In the genomic region with DNA sequence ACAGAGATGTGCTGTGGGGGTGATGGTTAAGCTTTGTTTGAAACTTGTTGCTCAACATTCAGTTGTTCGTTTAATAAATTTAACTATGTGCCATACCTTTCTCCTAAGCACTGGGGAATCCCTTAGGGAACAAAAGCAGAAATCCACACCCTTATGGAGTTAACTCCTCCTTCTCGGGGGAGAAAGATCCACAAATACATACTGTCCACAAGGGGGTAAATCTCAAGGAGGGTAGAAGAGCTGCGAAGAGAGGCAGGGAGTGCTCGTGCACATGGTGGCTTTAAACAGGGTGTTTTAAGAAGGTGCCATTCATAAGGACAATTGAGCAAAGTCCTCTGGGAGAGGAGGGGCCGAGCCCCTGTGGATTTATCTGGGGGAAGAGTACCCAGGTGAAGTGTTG, we compare ENCODE assay signal across 5 cellular contexts.
DNase-seq lines count a peak whose midpoint lies in the region; ATAC-seq, FAIRE-seq and TF ChIP-seq lines count a peak whose summit lies in the region.
"Not testable (repeated sequence)": the region's sequence is repeated elsewhere in the genome, so short reads cannot be mapped to it uniquely, and the experiment has no call there.

No MANE protein-coding gene starts in this region.

- H3K4ac ChIP-seq in H1 (replicated peaks; ENCODE audit: insufficient read length, low read depth, low read length), result not testable (repeated sequence)

- not testable (repeated sequence) for H2BK20ac ChIP-seq in H1 (ENCODE audit: low read length)

- H2AFZ ChIP-seq in H1 (ENCODE audit: low read length), result not testable (repeated sequence)

- H4K91ac ChIP-seq in H1 (replicated peaks; ENCODE audit: insufficient read length, low read length), result not testable (repeated sequence)

- H2BK15ac ChIP-seq in H1 (ENCODE audit: low read length), result not testable (repeated sequence)

- H3K36me3 ChIP-seq in H1 (ENCODE audit: control insufficient read depth in 2 of 4, insufficient read depth in 4 of 4, low read length in 3 of 4), result not testable (repeated sequence)

- H3K27me3 ChIP-seq in H1 (replicated peaks in 1 of 4; ENCODE audit: control insufficient read depth in 3 of 4, extremely low read depth in 1 of 4, insufficient read depth in 3 of 4, low read length in 3 of 4), result not testable (repeated sequence)

- DNase-seq in GM18507 (ENCODE audit: extremely low spot score, insufficient read length, low read depth); H54 (ENCODE audit: insufficient read length, low spot score); WTC11 (ENCODE audit: low spot score); H1 (ENCODE audit: low read depth in 1 of 2, low spot score in 2 of 2); neural crest cell (ENCODE audit: low read depth, low spot score): not testable (repeated sequence)

- H3K79me1 ChIP-seq in H1 (ENCODE audit: low read depth, low read length), result not testable (repeated sequence)

- not testable (repeated sequence) for H3K4me3 Mint-ChIP-seq in WTC11, neural crest cell

- CTCF ChIA-PET in WTC11 (lab: Charles Lee); H1 (lab: Charles Lee; ENCODE audit: partially characterized antibody): not testable (repeated sequence)

- H3K27ac Mint-ChIP-seq in WTC11, result not testable (repeated sequence)
- peak overlapping the region; percentile 67 for H3K27ac Mint-ChIP-seq in neural crest cell (ENCODE audit: unreplicated experiment)

- not testable (repeated sequence) for H3K27ac ChIP-seq in H1 (ENCODE audit: low read depth, low read length)

- not testable (repeated sequence) for TF ChIP-seq EP300 in H1 (IDR thresholded peaks at IDR 0.05; ENCODE audit: borderline replicate concordance in 1 of 2, low read depth in 2 of 2, low read length in 2 of 2)

- not testable (repeated sequence) for H3K56ac ChIP-seq in H1 (replicated peaks; ENCODE audit: insufficient read length, low read depth, low read length)

- H3K36me3 Mint-ChIP-seq in WTC11; neural crest cell (ENCODE audit: low read depth): not testable (repeated sequence)

- H3K9ac ChIP-seq in H1 (replicated peaks in 1 of 4; ENCODE audit: extremely low read depth in 1 of 4, low read depth in 3 of 4, low read length in 3 of 4), result not testable (repeated sequence)

- 100% methylated on average over 1 of the region's 5 CpGs; no CpG with 5 or more reads in 1 of the 2 experiments for WGBS in H1 (ENCODE audit: extremely low coverage in 1 of 2, insufficient coverage in 1 of 2, insufficient read length in 1 of 2, insufficient replicate concordance in 2 of 2, low coverage in 1 of 2, low lambda C conversion rate in 2 of 2, missing lambda C conversion rate in 1 of 2), 2 experiments

- TF ChIP-seq POLR2A in H54 (IDR thresholded peaks at IDR 0.05; ENCODE audit: low read depth, low read length); H1 (IDR thresholded peaks at IDR 0.05; ENCODE audit: control extremely low read depth in 1 of 2, low read depth in 2 of 2, low read length in 2 of 2): not testable (repeated sequence)

- H4K8ac ChIP-seq in H1 (ENCODE audit: extremely low read depth, insufficient read depth, low read length), result not testable (repeated sequence)

- not testable (repeated sequence) for H3K4me3 ChIP-seq in H1 (ENCODE audit: extremely low read depth in 1 of 4, insufficient read depth in 2 of 4, low read depth in 3 of 4, low read length in 4 of 4)

- peak; percentile 31 for FAIRE-seq in GM18507 (lab: Jason Lieb, UNC)
- peak; percentile 65 for FAIRE-seq in H54 (lab: Jason Lieb, UNC)
- FAIRE-seq in H1 (lab: Jason Lieb, UNC), result peak; percentile 100

- not testable (repeated sequence) for H3K9me3 ChIP-seq in H1 (ENCODE audit: insufficient read depth in 2 of 2, low read depth in 1 of 2, low read length in 1 of 2)

- not testable (repeated sequence) for H3K14ac ChIP-seq in H1 (ENCODE audit: insufficient read length)

- H3K4me2 ChIP-seq in H1 (ENCODE audit: insufficient read depth in 1 of 2, low read depth in 2 of 2, low read length in 2 of 2), result not testable (repeated sequence)

- H3K18ac ChIP-seq in H1 (ENCODE audit: extremely low read depth, low read length), result not testable (repeated sequence)

- H3K79me2 ChIP-seq in H1 (ENCODE audit: control insufficient read depth in 1 of 2, insufficient read depth in 2 of 2, low read length in 2 of 2), result not testable (repeated sequence)

- peak; percentile 79 for ATAC-seq in WTC11

- not testable (repeated sequence) for H3K4me1 ChIP-seq in H1 (replicated peaks in 1 of 4; ENCODE audit: control insufficient read depth in 3 of 4, insufficient read depth in 4 of 4, low read length in 3 of 4)

- H4K5ac ChIP-seq in H1 (ENCODE audit: insufficient read length, low read depth, low read length), result not testable (repeated sequence)

- TF ChIP-seq CTCF in WTC11 (IDR thresholded peaks at IDR 0.05); H1 (IDR thresholded peaks at IDR 0.05; ENCODE audit: control extremely low read depth in 1 of 3, insufficient read depth in 1 of 3, low read depth in 1 of 3, low read length in 3 of 3); neural crest cell (conservative IDR thresholded peaks at IDR 0.05): not testable (repeated sequence)

- not testable (repeated sequence) for H3K23ac ChIP-seq in H1 (ENCODE audit: insufficient read length)

- H2AK5ac ChIP-seq in H1 (ENCODE audit: low read depth, low read length), result not testable (repeated sequence)

- not testable (repeated sequence) for H3K27me3 Mint-ChIP-seq in WTC11 (ENCODE audit: low read depth); neural crest cell (ENCODE audit: low read depth)

- H2BK120ac ChIP-seq in H1 (replicated peaks; ENCODE audit: low read depth, low read length), result not testable (repeated sequence)

- not testable (repeated sequence) for H2BK5ac ChIP-seq in H1 (ENCODE audit: low read depth, low read length)

- not testable (repeated sequence) for H3K23me2 ChIP-seq in H1 (ENCODE audit: low read depth, low read length)

- H4K20me1 ChIP-seq in H1 (replicated peaks in 1 of 2; ENCODE audit: control insufficient read depth in 1 of 2, insufficient read depth in 2 of 2, low read length in 2 of 2), result not testable (repeated sequence)

- not testable (repeated sequence) for H2BK12ac ChIP-seq in H1 (ENCODE audit: low read depth, low read length)

- H3K9me3 Mint-ChIP-seq in WTC11, neural crest cell: not testable (repeated sequence)

- POLR2A ChIA-PET in WTC11 (lab: Charles Lee); H1 (lab: Charles Lee; ENCODE audit: partially characterized antibody): not testable (repeated sequence)

- H3K4me1 Mint-ChIP-seq in WTC11, neural crest cell: not testable (repeated sequence)

- not testable (repeated sequence) for TF ChIP-seq RAD21 in H1 (IDR thresholded peaks at IDR 0.05 in 1 of 2, conservative IDR thresholded peaks at IDR 0.05 in 1 of 2; ENCODE audit: low read depth in 2 of 2, low read length in 2 of 2)
